12 cellular contexts compared by ENCODE assay signal in genomic region chr10:124296121-124296812, GRCh38.
DNase-seq lines count a peak whose midpoint lies in the region; ATAC-seq and TF ChIP-seq lines count a peak whose summit lies in the region.
"Had no signal": no experiment of that assay in that cellular context is flagged by ENCODE, and none has a peak within 500 bp of the region (broad histone marks: within the 10 kb centered on the region; RNA-seq: fewer than 3 reads in every experiment).

No MANE protein-coding gene starts in this region.

- H3K27me3 ChIP-seq in A673 (replicated peaks; ENCODE audit: insufficient read depth, low read depth, low read length, poor library complexity) (no peaks in the 10 kb centered on the region), endodermal cell (ENCODE audit: control insufficient read depth, insufficient read depth, low read length, poor library complexity, severe bottlenecking) (no peaks in the 10 kb centered on the region)
- H3K27me3 ChIP-seq: upper lobe of right lung had no signal

- no peak overlapping the region for H3K4me3 Mint-ChIP-seq in endodermal cell
- H3K4me3 Mint-ChIP-seq: activated naive CD8-positive, alpha-beta T cell treated with anti-CD3 and anti-CD28 coated beads, Interleukin-2, amount 10 ng/mL, durations not matched to agents 7 days and 5 days had no signal

- H3K4me3 ChIP-seq in A673 (ENCODE audit: low read depth, low read length, poor library complexity, severe bottlenecking): no peak overlapping the region
- no peak overlapping the region for H3K4me3 ChIP-seq in endodermal cell (ENCODE audit: low read length)
- H3K4me3 ChIP-seq: psoas muscle, upper lobe of right lung had no signal

- peaks cover 16% of the 10 kb centered on the region for H3K9me3 Mint-ChIP-seq in endodermal cell

- POLR2A ChIA-PET in A673 (lab: Charles Lee; ENCODE audit: low non-redundant PET): no interaction called here

- no peak for DNase-seq in A673 (ENCODE audit: low spot score)
- DNase-seq in ELF-1 (ENCODE audit: low read depth, low spot score): peak; percentile 22
- peak; percentile 13 for DNase-seq in NCI-H2196 treated with DMSO at 0.1 percent for 48 hours (lab: John Stamatoyannopoulos, UW; ENCODE audit: unreplicated experiment)
- peak; percentile 71 for DNase-seq in endodermal cell
- DNase-seq in NCI-H1694 treated with DMSO at 0.1 percent for 48 hours (lab: John Stamatoyannopoulos, UW): no peak
- no peak for DNase-seq in NCI-H2227 (lab: John Stamatoyannopoulos, UW; ENCODE audit: unreplicated experiment)
- DNase-seq: activated naive CD8-positive, alpha-beta T cell treated with anti-CD3 and anti-CD28 coated beads, Interleukin-2, amount 10 ng/mL, durations not matched to agents 7 days and 5 days; psoas muscle had no signal

- peaks cover 4% of the 10 kb centered on the region for H3K27me3 Mint-ChIP-seq in endodermal cell (ENCODE audit: insufficient read depth)

- no peaks in the 10 kb centered on the region for H3K36me3 ChIP-seq in A673 (ENCODE audit: insufficient read depth, low read length, poor library complexity, severe bottlenecking)
- no peaks in the 10 kb centered on the region for H3K36me3 ChIP-seq in endodermal cell (ENCODE audit: control insufficient read depth, insufficient read depth, low read length)
- H3K36me3 ChIP-seq: upper lobe of right lung had no signal

- peaks cover 4% of the 10 kb centered on the region for H3K36me3 Mint-ChIP-seq in endodermal cell (ENCODE audit: low read depth)
- H3K36me3 Mint-ChIP-seq: activated naive CD8-positive, alpha-beta T cell treated with anti-CD3 and anti-CD28 coated beads, Interleukin-2, amount 10 ng/mL, durations not matched to agents 7 days and 5 days had no signal

- 70 to 74% methylated on average over 7 to 9 of the region's 9 CpGs for WGBS in endodermal cell (ENCODE audit: insufficient coverage in 1 of 2, insufficient read length in 1 of 2), 2 experiments

- H3K4me1 ChIP-seq in A673 (ENCODE audit: insufficient read depth, low read length, poor library complexity, severe bottlenecking) (no peaks in the 10 kb centered on the region), endodermal cell (ENCODE audit: control insufficient read depth, insufficient read depth, low read length) (no peaks in the 10 kb centered on the region)
- H3K4me1 ChIP-seq: psoas muscle, upper lobe of right lung had no signal

- BruUV-seq in A673 (replicated peaks; lab: Mats Ljungman, UMichigan): no TSS peak

- H3K27ac ChIP-seq in A673 (ENCODE audit: low read depth, low read length, poor library complexity, severe bottlenecking): no peak overlapping the region
- no peak overlapping the region for H3K27ac ChIP-seq in endodermal cell (ENCODE audit: low read depth, low read length)
- H3K27ac ChIP-seq: psoas muscle, upper lobe of right lung had no signal

- no peak overlapping the region for H3K27ac Mint-ChIP-seq in endodermal cell
- H3K27ac Mint-ChIP-seq: activated naive CD8-positive, alpha-beta T cell treated with anti-CD3 and anti-CD28 coated beads, Interleukin-2, amount 10 ng/mL, durations not matched to agents 7 days and 5 days had no signal

- peaks cover 10% of the 10 kb centered on the region for H3K9me3 ChIP-seq in A673 (ENCODE audit: low read depth, low read length, poor library complexity, severe bottlenecking)
- H3K9me3 ChIP-seq in endodermal cell (ENCODE audit: control insufficient read depth, low read length): peaks cover 14% of the 10 kb centered on the region
- H3K9me3 ChIP-seq: psoas muscle, upper lobe of right lung had no signal

- no peaks in the 10 kb centered on the region for H3K4me1 Mint-ChIP-seq in endodermal cell
- H3K4me1 Mint-ChIP-seq: activated naive CD8-positive, alpha-beta T cell treated with anti-CD3 and anti-CD28 coated beads, Interleukin-2, amount 10 ng/mL, durations not matched to agents 7 days and 5 days had no signal

- CTCF ChIA-PET in A673 (lab: Charles Lee): interaction anchor here (0.6 kb wide), 1 partner anchor 10 kb away, joined by 3 read pairs; no protein-coding TSS in a partner anchor

- intact Hi-C loops in A673 (cut with micrococcal nuclease; ENCODE audit: unreplicated experiment): no loop called here

- TF ChIP-seq CTCF in A673 (conservative IDR thresholded peaks at IDR 0.05; ENCODE audit: low read depth, low read length) (0 out of 2 replicates have a peak, but pooled peaks have one; percentile 8), endodermal cell (conservative IDR thresholded peaks at IDR 0.05) (peak; percentile 59)

- no peak overlapping the region for H3K9ac ChIP-seq in endodermal cell (ENCODE audit: extremely low read depth, low read length, poor library complexity, severe bottlenecking)

- ATAC-seq in HG03460 (IDR thresholded peaks at IDR 0.05; ENCODE audit: unreplicated experiment): no peak
- ATAC-seq in GM18873 (IDR thresholded peaks at IDR 0.05; ENCODE audit: low FRiP score, unreplicated experiment): no peak
- ATAC-seq: activated CD4-positive, CD25-positive, alpha-beta regulatory T cell treated with anti-CD3 and anti-CD28 coated beads, Interleukin-2, amount 50 U/mL, for 24 hours; upper lobe of right lung had no signal

Comparison
In these comparisons a context has a peak if more than half of its experiments do, and no peak if none do; other contexts are left out.
1. DNase-seq: peak in ELF-1 (single experiment), NCI-H2196 treated with DMSO at 0.1 percent for 48 hours (single experiment) and endodermal cell (single experiment); none in A673 (single experiment), NCI-H1694 treated with DMSO at 0.1 percent for 48 hours (single experiment) and NCI-H2227 (single experiment).